ENCODE assay signal across 1 cellular context in the genomic region with DNA sequence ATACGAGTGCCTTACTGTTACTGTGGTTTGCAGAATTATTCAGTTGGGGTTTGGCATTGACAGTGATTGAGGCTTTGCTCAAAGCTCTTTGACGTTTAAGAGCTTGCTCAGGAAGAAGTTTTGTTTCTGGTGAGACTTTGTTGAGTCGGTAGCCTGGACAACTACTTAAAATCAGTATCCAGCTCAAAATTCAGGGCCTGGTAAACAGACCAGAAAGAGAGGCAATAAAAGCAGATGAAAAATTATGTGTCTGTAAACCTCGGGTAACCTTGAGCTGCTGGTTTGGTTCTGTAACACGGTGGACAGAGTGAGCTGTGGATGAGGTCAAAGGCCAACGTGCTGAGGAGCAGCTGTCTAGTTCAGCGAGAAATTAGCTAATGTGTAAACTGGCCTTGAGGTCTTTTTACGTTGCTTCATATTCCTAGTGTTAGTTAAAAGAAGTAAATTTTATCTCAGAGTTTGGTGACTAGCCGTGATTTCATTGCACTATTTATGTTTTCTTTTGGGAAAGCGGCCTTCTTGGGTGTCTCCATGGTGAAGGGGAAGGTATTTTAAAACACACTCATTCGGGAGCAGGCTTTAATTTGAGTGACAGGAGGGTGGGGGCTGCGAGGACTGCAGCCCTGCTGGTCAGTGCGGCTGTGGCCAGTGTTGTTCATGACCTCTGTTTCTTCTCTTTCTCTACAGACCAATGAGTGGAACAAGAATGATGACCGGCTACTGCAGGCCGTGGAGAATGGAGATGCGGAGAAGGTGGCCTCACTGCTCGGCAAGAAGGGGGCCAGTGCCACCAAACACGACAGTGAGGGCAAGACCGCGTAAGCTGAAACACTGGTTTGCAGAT.
A peak's percentile ranks its signal among the peaks of the same experiment; 100 is the strongest.
TF ChIP-seq lines count a peak whose summit lies in the region.

No MANE protein-coding gene starts in this region.

TF ChIP-seq in HepG2, 621 proteins besides CTCF, POLR2A, EP300 and RAD21 (continued from another document and continues in another):
- TF ChIP-seq, protein P1, sequence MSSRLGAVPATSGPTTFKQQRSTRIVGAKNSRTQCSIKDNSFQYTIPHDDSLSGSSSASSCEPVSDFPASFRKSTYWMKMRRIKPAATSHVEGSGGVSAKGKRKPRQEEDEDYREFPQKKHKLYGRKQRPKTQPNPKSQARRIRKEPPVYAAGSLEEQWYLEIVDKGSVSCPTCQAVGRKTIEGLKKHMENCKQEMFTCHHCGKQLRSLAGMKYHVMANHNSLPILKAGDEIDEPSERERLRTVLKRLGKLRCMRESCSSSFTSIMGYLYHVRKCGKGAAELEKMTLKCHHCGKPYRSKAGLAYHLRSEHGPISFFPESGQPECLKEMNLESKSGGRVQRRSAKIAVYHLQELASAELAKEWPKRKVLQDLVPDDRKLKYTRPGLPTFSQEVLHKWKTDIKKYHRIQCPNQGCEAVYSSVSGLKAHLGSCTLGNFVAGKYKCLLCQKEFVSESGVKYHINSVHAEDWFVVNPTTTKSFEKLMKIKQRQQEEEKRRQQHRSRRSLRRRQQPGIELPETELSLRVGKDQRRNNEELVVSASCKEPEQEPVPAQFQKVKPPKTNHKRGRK (CRISPR knock-in tag; IDR thresholded peaks at IDR 0.05) = no peak
- TF ChIP-seq ZNF160 (CRISPR knock-in tag; IDR thresholded peaks at IDR 0.05) (no peak), ZNF563 (CRISPR knock-in tag; IDR thresholded peaks at IDR 0.05) (no peak), ZNF10 (CRISPR knock-in tag; IDR thresholded peaks at IDR 0.05; ENCODE audit: borderline replicate concordance, low read depth) (no peak), SOX13 (IDR thresholded peaks at IDR 0.05) (no peak), SOX13 (CRISPR knock-in tag; conservative IDR thresholded peaks at IDR 0.05 in 1 of 2, IDR thresholded peaks at IDR 0.05 in 1 of 2) (peak in 1 of 2 experiments; percentile 72; a peak in 2 of 4 replicates), CBFB (CRISPR knock-in tag; IDR thresholded peaks at IDR 0.05) (no peak), GABPA (IDR thresholded peaks at IDR 0.05; ENCODE audit: low read depth, low read length) (no peak), GABPA (CRISPR knock-in tag; IDR thresholded peaks at IDR 0.05; ENCODE audit: low read depth) (no peak), ZNF788 (CRISPR knock-in tag; IDR thresholded peaks at IDR 0.05; ENCODE audit: borderline replicate concordance) (no peak), HIVEP1 (CRISPR knock-in tag; IDR thresholded peaks at IDR 0.05) (no peak), NCOA1 (CRISPR knock-in tag; IDR thresholded peaks at IDR 0.05) (no peak), ARNT (IDR thresholded peaks at IDR 0.05) (no peak), ZNF20 (CRISPR knock-in tag; IDR thresholded peaks at IDR 0.05) (no peak), MATR3 (CRISPR knock-in tag; IDR thresholded peaks at IDR 0.05) (no peak), SMAD3 (CRISPR knock-in tag; IDR thresholded peaks at IDR 0.05) (peak; percentile 40; the same call in 1 of the 2 replicates), ZNF33B (CRISPR knock-in tag; IDR thresholded peaks at IDR 0.05) (no peak), PITX1 (CRISPR knock-in tag; IDR thresholded peaks at IDR 0.05) (peak; percentile 67), SMARCC2 (IDR thresholded peaks at IDR 0.05) (no peak), MIER3 (CRISPR knock-in tag; IDR thresholded peaks at IDR 0.05; ENCODE audit: borderline replicate concordance) (peak; percentile 72), CC2D1A (CRISPR knock-in tag; IDR thresholded peaks at IDR 0.05) (no peak), ZNF605 (CRISPR knock-in tag; IDR thresholded peaks at IDR 0.05) (peak; percentile 62; the same call in 1 of the 2 replicates), ZNF569 (CRISPR knock-in tag; IDR thresholded peaks at IDR 0.05; ENCODE audit: borderline replicate concordance) (no peak), RBFOX2 (IDR thresholded peaks at IDR 0.05; ENCODE audit: low read depth, low read length) (no peak), ZNF629 (CRISPR knock-in tag; conservative IDR thresholded peaks at IDR 0.05) (no peak), RFX1 (IDR thresholded peaks at IDR 0.05) (peak; percentile 62; the same call in 1 of the 2 replicates), BRCA1 (CRISPR knock-in tag; IDR thresholded peaks at IDR 0.05) (no peak), ZNF589 (CRISPR knock-in tag; conservative IDR thresholded peaks at IDR 0.05) (no peak), TOE1 (CRISPR knock-in tag; IDR thresholded peaks at IDR 0.05) (no peak)
- TF ChIP-seq, protein P2, sequence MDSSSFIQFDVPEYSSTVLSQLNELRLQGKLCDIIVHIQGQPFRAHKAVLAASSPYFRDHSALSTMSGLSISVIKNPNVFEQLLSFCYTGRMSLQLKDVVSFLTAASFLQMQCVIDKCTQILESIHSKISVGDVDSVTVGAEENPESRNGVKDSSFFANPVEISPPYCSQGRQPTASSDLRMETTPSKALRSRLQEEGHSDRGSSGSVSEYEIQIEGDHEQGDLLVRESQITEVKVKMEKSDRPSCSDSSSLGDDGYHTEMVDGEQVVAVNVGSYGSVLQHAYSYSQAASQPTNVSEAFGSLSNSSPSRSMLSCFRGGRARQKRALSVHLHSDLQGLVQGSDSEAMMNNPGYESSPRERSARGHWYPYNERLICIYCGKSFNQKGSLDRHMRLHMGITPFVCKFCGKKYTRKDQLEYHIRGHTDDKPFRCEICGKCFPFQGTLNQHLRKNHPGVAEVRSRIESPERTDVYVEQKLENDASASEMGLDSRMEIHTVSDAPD (CRISPR knock-in tag; IDR thresholded peaks at IDR 0.05) = no peak
- TF ChIP-seq, protein P3, sequence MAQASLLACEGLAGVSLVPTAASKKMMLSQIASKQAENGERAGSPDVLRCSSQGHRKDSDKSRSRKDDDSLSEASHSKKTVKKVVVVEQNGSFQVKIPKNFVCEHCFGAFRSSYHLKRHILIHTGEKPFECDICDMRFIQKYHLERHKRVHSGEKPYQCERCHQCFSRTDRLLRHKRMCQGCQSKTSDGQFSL (CRISPR knock-in tag; IDR thresholded peaks at IDR 0.05) = no peak
- TF ChIP-seq, protein P4, sequence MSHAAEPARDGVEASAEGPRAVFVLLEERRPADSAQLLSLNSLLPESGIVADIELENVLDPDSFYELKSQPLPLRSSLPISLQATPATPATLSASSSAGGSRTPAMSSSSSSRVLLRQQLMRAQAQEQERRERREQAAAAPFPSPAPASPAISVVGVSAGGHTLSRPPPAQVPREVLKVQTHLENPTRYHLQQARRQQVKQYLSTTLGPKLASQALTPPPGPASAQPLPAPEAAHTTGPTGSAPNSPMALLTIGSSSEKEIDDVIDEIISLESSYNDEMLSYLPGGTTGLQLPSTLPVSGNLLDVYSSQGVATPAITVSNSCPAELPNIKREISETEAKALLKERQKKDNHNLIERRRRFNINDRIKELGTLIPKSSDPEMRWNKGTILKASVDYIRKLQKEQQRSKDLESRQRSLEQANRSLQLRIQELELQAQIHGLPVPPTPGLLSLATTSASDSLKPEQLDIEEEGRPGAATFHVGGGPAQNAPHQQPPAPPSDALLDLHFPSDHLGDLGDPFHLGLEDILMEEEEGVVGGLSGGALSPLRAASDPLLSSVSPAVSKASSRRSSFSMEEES (CRISPR knock-in tag; IDR thresholded peaks at IDR 0.05) = no peak
- TF ChIP-seq, protein P5, sequence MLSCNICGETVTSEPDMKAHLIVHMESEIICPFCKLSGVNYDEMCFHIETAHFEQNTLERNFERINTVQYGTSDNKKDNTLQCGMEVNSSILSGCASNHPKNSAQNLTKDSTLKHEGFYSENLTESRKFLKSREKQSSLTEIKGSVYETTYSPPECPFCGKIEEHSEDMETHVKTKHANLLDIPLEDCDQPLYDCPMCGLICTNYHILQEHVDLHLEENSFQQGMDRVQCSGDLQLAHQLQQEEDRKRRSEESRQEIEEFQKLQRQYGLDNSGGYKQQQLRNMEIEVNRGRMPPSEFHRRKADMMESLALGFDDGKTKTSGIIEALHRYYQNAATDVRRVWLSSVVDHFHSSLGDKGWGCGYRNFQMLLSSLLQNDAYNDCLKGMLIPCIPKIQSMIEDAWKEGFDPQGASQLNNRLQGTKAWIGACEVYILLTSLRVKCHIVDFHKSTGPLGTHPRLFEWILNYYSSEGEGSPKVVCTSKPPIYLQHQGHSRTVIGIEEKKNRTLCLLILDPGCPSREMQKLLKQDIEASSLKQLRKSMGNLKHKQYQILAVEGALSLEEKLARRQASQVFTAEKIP (CRISPR knock-in tag; IDR thresholded peaks at IDR 0.05; ENCODE audit: borderline replicate concordance) = no peak
- TF ChIP-seq, protein P6, sequence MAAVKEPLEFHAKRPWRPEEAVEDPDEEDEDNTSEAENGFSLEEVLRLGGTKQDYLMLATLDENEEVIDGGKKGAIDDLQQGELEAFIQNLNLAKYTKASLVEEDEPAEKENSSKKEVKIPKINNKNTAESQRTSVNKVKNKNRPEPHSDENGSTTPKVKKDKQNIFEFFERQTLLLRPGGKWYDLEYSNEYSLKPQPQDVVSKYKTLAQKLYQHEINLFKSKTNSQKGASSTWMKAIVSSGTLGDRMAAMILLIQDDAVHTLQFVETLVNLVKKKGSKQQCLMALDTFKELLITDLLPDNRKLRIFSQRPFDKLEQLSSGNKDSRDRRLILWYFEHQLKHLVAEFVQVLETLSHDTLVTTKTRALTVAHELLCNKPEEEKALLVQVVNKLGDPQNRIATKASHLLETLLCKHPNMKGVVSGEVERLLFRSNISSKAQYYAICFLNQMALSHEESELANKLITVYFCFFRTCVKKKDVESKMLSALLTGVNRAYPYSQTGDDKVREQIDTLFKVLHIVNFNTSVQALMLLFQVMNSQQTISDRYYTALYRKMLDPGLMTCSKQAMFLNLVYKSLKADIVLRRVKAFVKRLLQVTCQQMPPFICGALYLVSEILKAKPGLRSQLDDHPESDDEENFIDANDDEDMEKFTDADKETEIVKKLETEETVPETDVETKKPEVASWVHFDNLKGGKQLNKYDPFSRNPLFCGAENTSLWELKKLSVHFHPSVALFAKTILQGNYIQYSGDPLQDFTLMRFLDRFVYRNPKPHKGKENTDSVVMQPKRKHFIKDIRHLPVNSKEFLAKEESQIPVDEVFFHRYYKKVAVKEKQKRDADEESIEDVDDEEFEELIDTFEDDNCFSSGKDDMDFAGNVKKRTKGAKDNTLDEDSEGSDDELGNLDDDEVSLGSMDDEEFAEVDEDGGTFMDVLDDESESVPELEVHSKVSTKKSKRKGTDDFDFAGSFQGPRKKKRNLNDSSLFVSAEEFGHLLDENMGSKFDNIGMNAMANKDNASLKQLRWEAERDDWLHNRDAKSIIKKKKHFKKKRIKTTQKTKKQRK (IDR thresholded peaks at IDR 0.05; ENCODE audit: low read length) = no peak
- TF ChIP-seq, protein P7, sequence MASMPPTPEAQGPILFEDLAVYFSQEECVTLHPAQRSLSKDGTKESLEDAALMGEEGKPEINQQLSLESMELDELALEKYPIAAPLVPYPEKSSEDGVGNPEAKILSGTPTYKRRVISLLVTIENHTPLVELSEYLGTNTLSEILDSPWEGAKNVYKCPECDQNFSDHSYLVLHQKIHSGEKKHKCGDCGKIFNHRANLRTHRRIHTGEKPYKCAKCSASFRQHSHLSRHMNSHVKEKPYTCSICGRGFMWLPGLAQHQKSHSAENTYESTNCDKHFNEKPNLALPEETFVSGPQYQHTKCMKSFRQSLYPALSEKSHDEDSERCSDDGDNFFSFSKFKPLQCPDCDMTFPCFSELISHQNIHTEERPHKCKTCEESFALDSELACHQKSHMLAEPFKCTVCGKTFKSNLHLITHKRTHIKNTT (CRISPR knock-in tag; IDR thresholded peaks at IDR 0.05) = no peak
- TF ChIP-seq, protein P8, sequence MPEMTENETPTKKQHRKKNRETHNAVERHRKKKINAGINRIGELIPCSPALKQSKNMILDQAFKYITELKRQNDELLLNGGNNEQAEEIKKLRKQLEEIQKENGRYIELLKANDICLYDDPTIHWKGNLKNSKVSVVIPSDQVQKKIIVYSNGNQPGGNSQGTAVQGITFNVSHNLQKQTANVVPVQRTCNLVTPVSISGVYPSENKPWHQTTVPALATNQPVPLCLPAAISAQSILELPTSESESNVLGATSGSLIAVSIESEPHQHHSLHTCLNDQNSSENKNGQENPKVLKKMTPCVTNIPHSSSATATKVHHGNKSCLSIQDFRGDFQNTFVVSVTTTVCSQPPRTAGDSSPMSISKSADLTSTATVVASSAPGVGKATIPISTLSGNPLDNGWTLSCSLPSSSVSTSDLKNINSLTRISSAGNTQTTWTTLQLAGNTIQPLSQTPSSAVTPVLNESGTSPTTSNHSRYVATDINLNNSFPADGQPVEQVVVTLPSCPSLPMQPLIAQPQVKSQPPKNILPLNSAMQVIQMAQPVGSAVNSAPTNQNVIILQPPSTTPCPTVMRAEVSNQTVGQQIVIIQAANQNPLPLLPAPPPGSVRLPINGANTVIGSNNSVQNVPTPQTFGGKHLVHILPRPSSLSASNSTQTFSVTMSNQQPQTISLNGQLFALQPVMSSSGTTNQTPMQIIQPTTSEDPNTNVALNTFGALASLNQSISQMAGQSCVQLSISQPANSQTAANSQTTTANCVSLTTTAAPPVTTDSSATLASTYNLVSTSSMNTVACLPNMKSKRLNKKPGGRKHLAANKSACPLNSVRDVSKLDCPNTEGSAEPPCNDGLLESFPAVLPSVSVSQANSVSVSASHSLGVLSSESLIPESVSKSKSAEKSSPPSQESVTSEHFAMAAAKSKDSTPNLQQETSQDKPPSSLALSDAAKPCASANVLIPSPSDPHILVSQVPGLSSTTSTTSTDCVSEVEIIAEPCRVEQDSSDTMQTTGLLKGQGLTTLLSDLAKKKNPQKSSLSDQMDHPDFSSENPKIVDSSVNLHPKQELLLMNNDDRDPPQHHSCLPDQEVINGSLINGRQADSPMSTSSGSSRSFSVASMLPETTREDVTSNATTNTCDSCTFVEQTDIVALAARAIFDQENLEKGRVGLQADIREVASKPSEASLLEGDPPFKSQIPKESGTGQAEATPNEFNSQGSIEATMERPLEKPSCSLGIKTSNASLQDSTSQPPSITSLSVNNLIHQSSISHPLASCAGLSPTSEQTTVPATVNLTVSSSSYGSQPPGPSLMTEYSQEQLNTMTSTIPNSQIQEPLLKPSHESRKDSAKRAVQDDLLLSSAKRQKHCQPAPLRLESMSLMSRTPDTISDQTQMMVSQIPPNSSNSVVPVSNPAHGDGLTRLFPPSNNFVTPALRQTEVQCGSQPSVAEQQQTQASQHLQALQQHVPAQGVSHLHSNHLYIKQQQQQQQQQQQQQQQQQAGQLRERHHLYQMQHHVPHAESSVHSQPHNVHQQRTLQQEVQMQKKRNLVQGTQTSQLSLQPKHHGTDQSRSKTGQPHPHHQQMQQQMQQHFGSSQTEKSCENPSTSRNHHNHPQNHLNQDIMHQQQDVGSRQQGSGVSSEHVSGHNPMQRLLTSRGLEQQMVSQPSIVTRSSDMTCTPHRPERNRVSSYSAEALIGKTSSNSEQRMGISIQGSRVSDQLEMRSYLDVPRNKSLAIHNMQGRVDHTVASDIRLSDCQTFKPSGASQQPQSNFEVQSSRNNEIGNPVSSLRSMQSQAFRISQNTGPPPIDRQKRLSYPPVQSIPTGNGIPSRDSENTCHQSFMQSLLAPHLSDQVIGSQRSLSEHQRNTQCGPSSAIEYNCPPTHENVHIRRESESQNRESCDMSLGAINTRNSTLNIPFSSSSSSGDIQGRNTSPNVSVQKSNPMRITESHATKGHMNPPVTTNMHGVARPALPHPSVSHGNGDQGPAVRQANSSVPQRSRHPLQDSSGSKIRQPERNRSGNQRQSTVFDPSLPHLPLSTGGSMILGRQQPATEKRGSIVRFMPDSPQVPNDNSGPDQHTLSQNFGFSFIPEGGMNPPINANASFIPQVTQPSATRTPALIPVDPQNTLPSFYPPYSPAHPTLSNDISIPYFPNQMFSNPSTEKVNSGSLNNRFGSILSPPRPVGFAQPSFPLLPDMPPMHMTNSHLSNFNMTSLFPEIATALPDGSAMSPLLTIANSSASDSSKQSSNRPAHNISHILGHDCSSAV (CRISPR knock-in tag; IDR thresholded peaks at IDR 0.05; ENCODE audit: borderline replicate concordance) = no peak
- TF ChIP-seq, protein P9, sequence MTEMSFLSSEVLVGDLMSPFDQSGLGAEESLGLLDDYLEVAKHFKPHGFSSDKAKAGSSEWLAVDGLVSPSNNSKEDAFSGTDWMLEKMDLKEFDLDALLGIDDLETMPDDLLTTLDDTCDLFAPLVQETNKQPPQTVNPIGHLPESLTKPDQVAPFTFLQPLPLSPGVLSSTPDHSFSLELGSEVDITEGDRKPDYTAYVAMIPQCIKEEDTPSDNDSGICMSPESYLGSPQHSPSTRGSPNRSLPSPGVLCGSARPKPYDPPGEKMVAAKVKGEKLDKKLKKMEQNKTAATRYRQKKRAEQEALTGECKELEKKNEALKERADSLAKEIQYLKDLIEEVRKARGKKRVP (CRISPR knock-in tag; IDR thresholded peaks at IDR 0.05) = 0 out of 4 replicates have a peak, but pooled peaks of 1 of the 2 experiments have one; percentile 14
